Comparison of ENCODE assay signal across 30 cellular contexts in genomic region chr20:11275740-11276139, GRCh38.
"Had no signal": no experiment of that assay in that cellular context is flagged by ENCODE, and none has a peak within 500 bp of the region (broad histone marks: within the 10 kb centered on the region; RNA-seq: fewer than 3 reads in every experiment).

No MANE protein-coding gene starts in this region.

- H3K27me3 ChIP-seq: breast epithelium, MG63, SJCRH30 had no signal

- H3K27me3 Mint-ChIP-seq: activated B cell treated with CpG ODN at 0.5 μM for 24 hours; activated CD4-positive, alpha-beta T cell treated with anti-CD3 and anti-CD28 coated beads, Interleukin-2, amount 10 ng/mL, durations not matched to agents 24 days and 14 days; activated naive CD8-positive, alpha-beta T cell treated with anti-CD3 and anti-CD28 coated beads for 36 hours had no signal

- DNase-seq: activated B cell treated with CpG ODN at 0.5 μM for 24 hours; activated CD4-positive, alpha-beta T cell treated with anti-CD3 and anti-CD28 coated beads for 1 hour; activated CD4-positive, alpha-beta T cell treated with anti-CD3 and anti-CD28 coated beads, Interleukin-2, amount 10 ng/mL, durations not matched to agents 24 days and 14 days; activated CD4-positive, alpha-beta T cell treated with anti-CD3 and anti-CD28 coated beads, Interleukin-2, amount 50 U/mL, for 48 hours; activated gamma-delta T cell; activated naive CD4-positive, alpha-beta T cell treated with anti-CD3 and anti-CD28 coated beads for 36 hours; activated naive CD8-positive, alpha-beta T cell treated with anti-CD3 and anti-CD28 coated beads for 36 hours; activated T-cell treated with anti-CD3 and anti-CD28 coated beads for 4 hours; activated T-cell treated with anti-CD3 and anti-CD28 coated beads, Interleukin-2, amount 50 U/mL, for 48 hours; caudate nucleus; MG63; MV-4-11; NCI-H1092 treated with DMSO at 0.1 percent for 48 hours; NCI-H1417 treated with DMSO at 0.1 percent for 48 hours; NCI-H1694; NCI-H2029 treated with DMSO at 0.1 percent for 48 hours; NCI-H345; NCI-H510A; NCI-H526 treated with DMSO at 0.1 percent for 48 hours; NCI-H82; OCI-M1; Right ventricle myocardium superior; RPMI8226; SJCRH30; T-helper 9 cell had no signal

- H3K9me3 Mint-ChIP-seq: activated B cell treated with CpG ODN at 0.5 μM for 24 hours; activated CD4-positive, alpha-beta T cell treated with anti-CD3 and anti-CD28 coated beads, Interleukin-2, amount 10 ng/mL, durations not matched to agents 24 days and 14 days; T-helper 1 cell treated with Interleukin-12 subunit alpha and Interleukin-12 subunit beta and Interleukin-4 antibody, amounts not matched to agents 30 μg/mL and 1 μg/mL, for 36 hours had no signal

- ATAC-seq: activated T-helper 17 cell treated with anti-CD3 and anti-CD28 coated beads, Interleukin-2, amount 50 U/mL, for 72 hours; Panc1 had no signal

- H3K4me3 Mint-ChIP-seq: activated B cell treated with CpG ODN at 0.5 μM for 24 hours; activated CD4-positive, alpha-beta T cell treated with anti-CD3 and anti-CD28 coated beads, Interleukin-2, amount 10 ng/mL, durations not matched to agents 24 days and 14 days; activated naive CD4-positive, alpha-beta T cell treated with anti-CD3 and anti-CD28 coated beads for 36 hours; activated naive CD8-positive, alpha-beta T cell treated with anti-CD3 and anti-CD28 coated beads for 36 hours; activated T-helper 17 cell treated with anti-CD3 and anti-CD28 coated beads, Interleukin-2, amount 50 U/mL, for 72 hours; T-helper 1 cell treated with Interleukin-12 subunit alpha and Interleukin-12 subunit beta and Interleukin-4 antibody, amounts not matched to agents 30 μg/mL and 1 μg/mL, for 36 hours had no signal

- H3K4me3 ChIP-seq: breast epithelium, MG63, SJCRH30 had no signal

- H3K36me3 Mint-ChIP-seq: activated naive CD8-positive, alpha-beta T cell treated with anti-CD3 and anti-CD28 coated beads for 36 hours had no signal

- H3K9ac ChIP-seq: KMS-11 had no signal

- H3K9me3 ChIP-seq: breast epithelium, SJCRH30 had no signal

- H3K4me1 Mint-ChIP-seq: activated B cell treated with CpG ODN at 0.5 μM for 24 hours; activated CD4-positive, alpha-beta T cell treated with anti-CD3 and anti-CD28 coated beads, Interleukin-2, amount 10 ng/mL, durations not matched to agents 24 days and 14 days; activated naive CD8-positive, alpha-beta T cell treated with anti-CD3 and anti-CD28 coated beads for 36 hours; activated T-helper 17 cell treated with anti-CD3 and anti-CD28 coated beads, Interleukin-2, amount 50 U/mL, for 72 hours had no signal

- H3K36me3 ChIP-seq: breast epithelium, MG63, SJCRH30 had no signal

- H3K4me1 ChIP-seq: breast epithelium, SJCRH30 had no signal

- H3K27ac ChIP-seq: breast epithelium, KMS-11, SJCRH30 had no signal

- H3K4me2 ChIP-seq: KMS-11 had no signal

- H3K27ac Mint-ChIP-seq: activated B cell treated with CpG ODN at 0.5 μM for 24 hours; activated CD4-positive, alpha-beta T cell treated with anti-CD3 and anti-CD28 coated beads, Interleukin-2, amount 10 ng/mL, durations not matched to agents 24 days and 14 days; activated naive CD4-positive, alpha-beta T cell treated with anti-CD3 and anti-CD28 coated beads for 36 hours; activated naive CD8-positive, alpha-beta T cell treated with anti-CD3 and anti-CD28 coated beads for 36 hours; activated T-helper 17 cell treated with anti-CD3 and anti-CD28 coated beads, Interleukin-2, amount 50 U/mL, for 72 hours; T-helper 1 cell treated with Interleukin-12 subunit alpha and Interleukin-12 subunit beta and Interleukin-4 antibody, amounts not matched to agents 30 μg/mL and 1 μg/mL, for 36 hours had no signal
